Comparison of ENCODE assay signal across 23 cellular contexts in the genomic region with DNA sequence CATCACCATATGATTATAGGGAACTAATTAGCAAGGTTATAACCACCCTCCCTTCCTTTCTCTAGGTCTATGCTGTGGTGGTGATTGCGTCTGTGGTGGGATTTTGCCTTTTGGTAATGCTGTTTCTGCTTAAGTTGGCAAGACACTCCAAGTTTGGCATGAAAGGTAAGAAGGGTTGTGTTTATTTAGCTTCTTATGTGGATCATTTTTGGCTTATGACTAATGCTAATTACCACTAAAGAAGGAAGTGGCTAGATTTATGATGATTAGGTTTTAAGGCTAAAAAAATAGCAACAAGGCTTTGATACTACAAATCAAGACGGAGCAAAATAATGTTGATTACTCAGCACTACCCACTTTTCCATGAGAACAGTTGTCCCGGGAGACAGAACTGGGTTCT.
DNase-seq lines count a peak whose midpoint lies in the region; ATAC-seq, FAIRE-seq and TF ChIP-seq lines count a peak whose summit lies in the region.
"Had no signal": no experiment of that assay in that cellular context is flagged by ENCODE, and none has a peak within 500 bp of the region (broad histone marks: within the 10 kb centered on the region; RNA-seq: fewer than 3 reads in every experiment).

No MANE protein-coding gene starts in this region.

- H3K27me3 ChIP-seq in tibial artery, result no peaks in the 10 kb centered on the region
- H3K27me3 ChIP-seq: vagina had no signal

- H3K9me3 Mint-ChIP-seq in activated naive CD4-positive, alpha-beta T cell treated with anti-CD3 and anti-CD28 coated beads, Interleukin-2, amount 50 U/mL, for 72 hours, result peaks cover 0 to 4% of the 10 kb centered on the region in 2 donors
- H3K9me3 Mint-ChIP-seq: activated naive CD8-positive, alpha-beta T cell treated with anti-CD3 and anti-CD28 coated beads, Interleukin-2, amount 10 ng/mL, durations not matched to agents 7 days and 5 days; T-cell had no signal

- H3K4me3 ChIP-seq in coronary artery, result no peak overlapping the region
- H3K4me3 ChIP-seq in tibial artery, result no peak overlapping the region
- H3K4me3 ChIP-seq: vagina had no signal

- H3K27ac Mint-ChIP-seq in activated naive CD4-positive, alpha-beta T cell treated with anti-CD3 and anti-CD28 coated beads, Interleukin-2, amount 50 U/mL, for 72 hours, result no peak overlapping the region
- H3K27ac Mint-ChIP-seq: activated naive CD8-positive, alpha-beta T cell treated with anti-CD3 and anti-CD28 coated beads, Interleukin-2, amount 10 ng/mL, durations not matched to agents 7 days and 5 days; CD14-positive monocyte; T-cell had no signal

- intact Hi-C loops in tibial artery (cut with DNase I; ENCODE audit: low total_unique reads), result no loop called here

- ATAC-seq in activated naive CD4-positive, alpha-beta T cell treated with anti-CD3 and anti-CD28 coated beads, Interleukin-2, amount 50 U/mL, for 72 hours, result no peak
- ATAC-seq in HG02885 (IDR thresholded peaks at IDR 0.05; ENCODE audit: poor library complexity, unreplicated experiment), result no peak
- ATAC-seq: left ventricle myocardium superior had no signal

- no peak for FAIRE-seq in urothelium cell line (lab: Jason Lieb, UNC)

- peak; percentile 7 for DNase-seq in activated naive CD4-positive, alpha-beta T cell treated with Interleukin-2 at 50 U/mL for 16 hours
- DNase-seq in activated naive CD4-positive, alpha-beta T cell treated with anti-CD3 and anti-CD28 coated beads, Interleukin-2, amount 50 U/mL, for 72 hours (ENCODE audit: low spot score in 2 of 2), result no peak
- DNase-seq in T-helper 22 cell (ENCODE audit: low read depth), result peak; percentile 34
- no peak for DNase-seq in coronary artery (ENCODE audit: low spot score)
- no peak for DNase-seq in tibial artery
- DNase-seq in NCI-H2227 treated with DMSO at 0.1 percent for 48 hours (lab: John Stamatoyannopoulos, UW), result no peak
- DNase-seq in urothelium cell line (ENCODE audit: low spot score), result no peak
- DNase-seq: ACHN; activated naive CD8-positive, alpha-beta T cell treated with anti-CD3 and anti-CD28 coated beads, Interleukin-2, amount 10 ng/mL, durations not matched to agents 7 days and 5 days; activated T-cell treated with anti-CD3 and anti-CD28 coated beads, Interleukin-2, amount 50 U/mL, for 48 hours; DMS53; effector CD4-positive, alpha-beta T cell; KBM-7; left ventricle myocardium superior; NCI-H1092; NCI-H2029; NCI-H524; SHP77; stimulated activated CD4-positive, alpha-beta T cell treated with anti-CD3 and anti-CD28 coated beads, Interleukin-4, amount 100 ng/mL, for 24 hours; T-cell had no signal

- H3K9me3 ChIP-seq in tibial artery, result no peaks in the 10 kb centered on the region
- H3K9me3 ChIP-seq: vagina had no signal

- peaks cover 0 to 2% (median under 1%) of the 10 kb centered on the region in 3 donors for H3K36me3 ChIP-seq in tibial artery
- H3K36me3 ChIP-seq: vagina had no signal

- H3K4me1 ChIP-seq in tibial artery, result peaks cover 0 to 69% (median 56%) of the 10 kb centered on the region in 4 donors

- H3K36me3 Mint-ChIP-seq in activated naive CD4-positive, alpha-beta T cell treated with anti-CD3 and anti-CD28 coated beads, Interleukin-2, amount 50 U/mL, for 72 hours, result no peaks in the 10 kb centered on the region
- H3K36me3 Mint-ChIP-seq: activated naive CD8-positive, alpha-beta T cell treated with anti-CD3 and anti-CD28 coated beads, Interleukin-2, amount 10 ng/mL, durations not matched to agents 7 days and 5 days; CD14-positive monocyte; T-cell had no signal

- TF ChIP-seq CTCF in coronary artery (IDR thresholded peaks at IDR 0.05) (no peak), tibial artery (IDR thresholded peaks at IDR 0.05) (no peak)

- H3K27ac ChIP-seq in coronary artery (peak overlapping the region; percentile 21 to 73), tibial artery (peak overlapping the region; percentile 49 to 70)
- H3K27ac ChIP-seq: vagina had no signal

Comparison
In these comparisons a context has a peak if more than half of its experiments do, and no peak if none do; other contexts are left out.
1. DNase-seq: peak in activated naive CD4-positive, alpha-beta T cell treated with Interleukin-2 at 50 U/mL for 16 hours (single experiment) and T-helper 22 cell (single experiment); none in activated naive CD4-positive, alpha-beta T cell treated with anti-CD3 and anti-CD28 coated beads, Interleukin-2, amount 50 U/mL, for 72 hours (0 of 2), coronary artery (single experiment), tibial artery (0 of 2), NCI-H2227 treated with DMSO at 0.1 percent for 48 hours (single experiment) and urothelium cell line (single experiment).